Comparison of ENCODE assay signal across 21 cellular contexts in the genomic region with DNA sequence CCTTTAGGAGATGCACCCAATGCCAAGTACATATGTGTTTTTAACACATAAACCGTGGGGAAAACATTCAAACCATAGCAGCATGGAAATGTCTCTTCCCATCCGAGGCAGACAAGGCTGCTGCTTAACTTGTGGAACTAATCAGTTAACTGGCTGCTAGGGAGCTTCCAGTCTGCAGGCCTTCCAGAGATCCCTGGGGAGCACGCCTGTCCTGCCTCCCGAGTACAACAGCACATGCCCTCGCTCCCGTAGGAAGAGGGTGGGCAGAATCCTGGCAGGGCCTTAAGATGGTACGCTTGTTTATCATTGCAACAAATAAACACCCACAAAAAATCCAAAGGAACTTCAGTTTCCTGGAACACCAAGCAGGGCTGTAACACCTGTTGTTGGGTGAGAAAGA. TPM values are rescaled to one million over a fixed set of nuclear protein-coding genes. Genes with fewer than 3 reads are reported as not detected.
DNase-seq lines count a peak whose midpoint lies in the region; ATAC-seq lines count a peak whose summit lies in the region.
"Had no signal": no experiment of that assay in that cellular context is flagged by ENCODE, and none has a peak within 500 bp of the region (broad histone marks: within the 10 kb centered on the region; RNA-seq: fewer than 3 reads in every experiment).

No MANE protein-coding gene starts in this region.

- no peak for ATAC-seq in naive thymus-derived CD4-positive, alpha-beta T cell
- no peak for ATAC-seq in stimulated activated naive B cell treated with anti-CD40 and anti-IgM and Interleukin-4, amounts not matched to agents 10 μg/mL and 1 μg/mL and 100 μg/mL, for 72 hours (replicated peaks)
- no peak for ATAC-seq in HG02840 (IDR thresholded peaks at IDR 0.05; ENCODE audit: low FRiP score, unreplicated experiment)
- ATAC-seq: A549, HepG2 had no signal

- H3K27me3 ChIP-seq in naive thymus-derived CD4-positive, alpha-beta T cell (ENCODE audit: control insufficient read depth in 2 of 2, insufficient read depth in 2 of 2, low read length in 2 of 2): no peaks in the 10 kb centered on the region
- H3K27me3 ChIP-seq: Peyer's patch had no signal

- H3K9me3 Mint-ChIP-seq in activated naive CD4-positive, alpha-beta T cell treated with anti-CD3 and anti-CD28 coated beads, Interleukin-2, amount 50 U/mL, for 24 hours: no peaks in the 10 kb centered on the region
- H3K9me3 Mint-ChIP-seq in naive thymus-derived CD4-positive, alpha-beta T cell: no peaks in the 10 kb centered on the region
- peaks cover 0 to 1% of the 10 kb centered on the region in 2 donors for H3K9me3 Mint-ChIP-seq in stimulated activated naive B cell treated with anti-CD40 and anti-IgM and Interleukin-4, amounts not matched to agents 10 μg/mL and 1 μg/mL and 100 μg/mL, for 72 hours
- H3K9me3 Mint-ChIP-seq: CD8-positive, alpha-beta memory T cell; HFFc6 had no signal

- H3K27ac Mint-ChIP-seq in activated naive CD4-positive, alpha-beta T cell treated with anti-CD3 and anti-CD28 coated beads, Interleukin-2, amount 50 U/mL, for 24 hours: peak overlapping the region; percentile 36
- H3K27ac Mint-ChIP-seq in naive thymus-derived CD4-positive, alpha-beta T cell: peak overlapping the region in 7 of 9 donors; percentile 30 to 83 (median 73)
- no peak overlapping the region for H3K27ac Mint-ChIP-seq in stimulated activated naive B cell treated with anti-CD40 and anti-IgM and Interleukin-4, amounts not matched to agents 10 μg/mL and 1 μg/mL and 100 μg/mL, for 72 hours
- H3K27ac Mint-ChIP-seq: HFFc6 had no signal

- POLR2A ChIA-PET in naive thymus-derived CD4-positive, alpha-beta T cell (lab: Charles Lee): no interaction called here

- peaks cover 0 to 37% (median 0%) of the 10 kb centered on the region in 3 experiments for H3K36me3 ChIP-seq in naive thymus-derived CD4-positive, alpha-beta T cell (ENCODE audit: control insufficient read depth in 2 of 3, insufficient read depth in 3 of 3, low read length in 3 of 3)
- H3K36me3 ChIP-seq: Peyer's patch had no signal

- H3K4me1 Mint-ChIP-seq in activated naive CD4-positive, alpha-beta T cell treated with anti-CD3 and anti-CD28 coated beads, Interleukin-2, amount 50 U/mL, for 24 hours: peaks cover 36% of the 10 kb centered on the region
- H3K4me1 Mint-ChIP-seq in naive thymus-derived CD4-positive, alpha-beta T cell: peaks cover 8 to 72% (median 49%) of the 10 kb centered on the region in 7 donors
- H3K4me1 Mint-ChIP-seq in stimulated activated naive B cell treated with anti-CD40 and anti-IgM and Interleukin-4, amounts not matched to agents 10 μg/mL and 1 μg/mL and 100 μg/mL, for 72 hours: peaks cover 12 to 32% of the 10 kb centered on the region in 2 donors

- CTCF ChIA-PET in naive thymus-derived CD4-positive, alpha-beta T cell (lab: Charles Lee): no interaction called here

- no peaks in the 10 kb centered on the region for H3K9me3 ChIP-seq in naive thymus-derived CD4-positive, alpha-beta T cell (ENCODE audit: control insufficient read depth in 2 of 3, low read length in 3 of 3)
- H3K9me3 ChIP-seq: A549, Peyer's patch had no signal

- no peak for DNase-seq in activated naive CD4-positive, alpha-beta T cell treated with Interleukin-2 at 50 U/mL for 16 hours
- DNase-seq in ecto neural progenitor cell (ENCODE audit: low spot score) (peak; percentile 49), G401 (ENCODE audit: low spot score) (no peak)
- DNase-seq in naive thymus-derived CD4-positive, alpha-beta T cell: no peak
- DNase-seq in stimulated activated naive B cell treated with anti-CD40 and anti-IgM and Interleukin-4, amounts not matched to agents 10 μg/mL and 1 μg/mL and 100 μg/mL, for 72 hours: no peak
- DNase-seq: C1 segment of cervical spinal cord; CD8-positive, alpha-beta memory T cell; DMS79; HFFc6; KBM-7; NCI-H1694 treated with DMSO at 0.1 percent for 48 hours; NCI-H446; NCI-H526 treated with DMSO at 0.1 percent for 48 hours; NK-92 treated with Interleukin-12 subunit alpha and Interleukin-12 subunit beta, amount 100 ng/mL, for 24 hours had no signal

- no peak overlapping the region for H3K4me3 ChIP-seq in naive thymus-derived CD4-positive, alpha-beta T cell (ENCODE audit: low read length)
- H3K4me3 ChIP-seq: A549, Peyer's patch had no signal

- no peaks in the 10 kb centered on the region for H3K27me3 Mint-ChIP-seq in activated naive CD4-positive, alpha-beta T cell treated with anti-CD3 and anti-CD28 coated beads, Interleukin-2, amount 50 U/mL, for 24 hours
- no peaks in the 10 kb centered on the region for H3K27me3 Mint-ChIP-seq in naive thymus-derived CD4-positive, alpha-beta T cell
- peaks cover 5 to 6% of the 10 kb centered on the region in 2 donors for H3K27me3 Mint-ChIP-seq in stimulated activated naive B cell treated with anti-CD40 and anti-IgM and Interleukin-4, amounts not matched to agents 10 μg/mL and 1 μg/mL and 100 μg/mL, for 72 hours

- H3K27ac ChIP-seq in naive thymus-derived CD4-positive, alpha-beta T cell (ENCODE audit: low read depth, low read length): no peak overlapping the region
- H3K27ac ChIP-seq: A549, Peyer's patch had no signal

- H3K4me3 Mint-ChIP-seq in activated naive CD4-positive, alpha-beta T cell treated with anti-CD3 and anti-CD28 coated beads, Interleukin-2, amount 50 U/mL, for 24 hours: no peak overlapping the region
- no peak overlapping the region for H3K4me3 Mint-ChIP-seq in naive thymus-derived CD4-positive, alpha-beta T cell
- no peak overlapping the region for H3K4me3 Mint-ChIP-seq in stimulated activated naive B cell treated with anti-CD40 and anti-IgM and Interleukin-4, amounts not matched to agents 10 μg/mL and 1 μg/mL and 100 μg/mL, for 72 hours
- H3K4me3 Mint-ChIP-seq: CD8-positive, alpha-beta memory T cell; HFFc6 had no signal

- peaks cover 0 to 10% of the 10 kb centered on the region in 2 donors for H3K4me1 ChIP-seq in naive thymus-derived CD4-positive, alpha-beta T cell (ENCODE audit: control insufficient read depth in 2 of 2, insufficient read depth in 2 of 2, low read length in 2 of 2)

- intact Hi-C loops in naive thymus-derived CD4-positive, alpha-beta T cell (cut with micrococcal nuclease): no loop called here

- H3K36me3 Mint-ChIP-seq in activated naive CD4-positive, alpha-beta T cell treated with anti-CD3 and anti-CD28 coated beads, Interleukin-2, amount 50 U/mL, for 24 hours: no peaks in the 10 kb centered on the region
- peaks cover 0 to 31% (median 4%) of the 10 kb centered on the region in 5 donors for H3K36me3 Mint-ChIP-seq in naive thymus-derived CD4-positive, alpha-beta T cell
- no peaks in the 10 kb centered on the region for H3K36me3 Mint-ChIP-seq in stimulated activated naive B cell treated with anti-CD40 and anti-IgM and Interleukin-4, amounts not matched to agents 10 μg/mL and 1 μg/mL and 100 μg/mL, for 72 hours
- H3K36me3 Mint-ChIP-seq: CD8-positive, alpha-beta memory T cell had no signal

- in situ Hi-C loops in G401 (cut with HindIII; ENCODE audit: low sequenced_read_pairs): no loop called here

RNA-seq across cellular contexts. Expression of gene EDAR, which starts 56.3 kb away (rescaled TPM):
- total RNA-seq in naive thymus-derived CD4-positive, alpha-beta T cell: 10 to 100 TPM in 4 of 5 experiments, under 1 TPM in 1; 0.17 to 26.8 (median 21.6) TPM
- polyA plus RNA-seq in naive thymus-derived CD4-positive, alpha-beta T cell: 10 to 100 TPM; 11.9 to 24.3 TPM
- not detected in 2 replicates for total RNA-seq in G401 (2014; rRNA removed; shearing (Covaris generic))
- total RNA-seq: H4, HepG2, HFFc6, SK-MEL-5 had no signal
- polyA plus RNA-seq: HepG2 had no signal
